Comparison of ENCODE assay signal across 39 cellular contexts in genomic region chr22:50059881-50060262, GRCh38. TPM values are rescaled to one million over a fixed set of nuclear protein-coding genes. Genes with fewer than 3 reads are reported as not detected.
DNase-seq lines count a peak whose midpoint lies in the region; ATAC-seq and TF ChIP-seq lines count a peak whose summit lies in the region.
"Had no signal": no experiment of that assay in that cellular context is flagged by ENCODE, and none has a peak within 500 bp of the region (broad histone marks: within the 10 kb centered on the region; RNA-seq: fewer than 3 reads in every experiment).

No MANE protein-coding gene starts in this region.

- H3K9me3 ChIP-seq in iPS-18c (ENCODE audit: control insufficient read depth, insufficient read depth, low read length) (no peaks in the 10 kb centered on the region), vagina (no peaks in the 10 kb centered on the region)
- H3K9me3 ChIP-seq: gastroesophageal sphincter, left ventricle myocardium inferior, ovary had no signal

- H3K36me3 Mint-ChIP-seq in activated naive CD8-positive, alpha-beta T cell, result no peaks in the 10 kb centered on the region
- no peaks in the 10 kb centered on the region for H3K36me3 Mint-ChIP-seq in activated naive CD8-positive, alpha-beta T cell treated with anti-CD3 and anti-CD28 coated beads for 36 hours
- H3K36me3 Mint-ChIP-seq in nephron progenitor cell (ENCODE audit: low read depth), result no peaks in the 10 kb centered on the region
- H3K36me3 Mint-ChIP-seq: activated CD8-positive, alpha-beta memory T cell treated with anti-CD3 and anti-CD28 coated beads, Interleukin-2, amount 10 ng/mL, durations not matched to agents 7 days and 5 days; stimulated activated naive B cell treated with anti-CD40 and anti-IgM and Interleukin-4, amounts not matched to agents 10 μg/mL and 1 μg/mL and 100 μg/mL, for 72 hours had no signal

- peak overlapping the region; percentile 27 for H3K4me3 Mint-ChIP-seq in activated naive CD8-positive, alpha-beta T cell
- no peak overlapping the region for H3K4me3 Mint-ChIP-seq in activated naive CD8-positive, alpha-beta T cell treated with anti-CD3 and anti-CD28 coated beads for 36 hours
- H3K4me3 Mint-ChIP-seq in nephron progenitor cell, result peak overlapping the region; percentile 76
- H3K4me3 Mint-ChIP-seq: activated CD8-positive, alpha-beta memory T cell treated with anti-CD3 and anti-CD28 coated beads, Interleukin-2, amount 10 ng/mL, durations not matched to agents 7 days and 5 days; activated T-cell treated with anti-CD3 and anti-CD28 coated beads, Interleukin-2, amount 50 U/mL, for 4 hours; stimulated activated naive B cell treated with anti-CD40 and anti-IgM and Interleukin-4, amounts not matched to agents 10 μg/mL and 1 μg/mL and 100 μg/mL, for 72 hours had no signal

- H3K36me3 ChIP-seq in vagina, result no peaks in the 10 kb centered on the region
- H3K36me3 ChIP-seq: gastroesophageal sphincter, left ventricle myocardium inferior, ovary had no signal

- peaks cover 15% of the 10 kb centered on the region for H3K4me1 ChIP-seq in vagina
- H3K4me1 ChIP-seq in foreskin keratinocyte, result no peaks in the 10 kb centered on the region

- no peaks in the 10 kb centered on the region for H3K9me3 Mint-ChIP-seq in activated naive CD8-positive, alpha-beta T cell (ENCODE audit: low read depth)
- H3K9me3 Mint-ChIP-seq in activated naive CD8-positive, alpha-beta T cell treated with anti-CD3 and anti-CD28 coated beads for 36 hours, result no peaks in the 10 kb centered on the region
- no peaks in the 10 kb centered on the region for H3K9me3 Mint-ChIP-seq in nephron progenitor cell
- H3K9me3 Mint-ChIP-seq: activated T-cell treated with anti-CD3 and anti-CD28 coated beads, Interleukin-2, amount 50 U/mL, for 4 hours; stimulated activated naive B cell treated with anti-CD40 and anti-IgM and Interleukin-4, amounts not matched to agents 10 μg/mL and 1 μg/mL and 100 μg/mL, for 72 hours had no signal

- peaks cover 2% of the 10 kb centered on the region for H3K4me1 Mint-ChIP-seq in activated naive CD8-positive, alpha-beta T cell (ENCODE audit: low read depth)
- H3K4me1 Mint-ChIP-seq in activated naive CD8-positive, alpha-beta T cell treated with anti-CD3 and anti-CD28 coated beads for 36 hours, result no peaks in the 10 kb centered on the region
- H3K4me1 Mint-ChIP-seq in nephron progenitor cell, result peaks cover 60% of the 10 kb centered on the region
- H3K4me1 Mint-ChIP-seq: activated CD8-positive, alpha-beta memory T cell treated with anti-CD3 and anti-CD28 coated beads, Interleukin-2, amount 10 ng/mL, durations not matched to agents 7 days and 5 days had no signal

- DNase-seq in activated naive CD8-positive, alpha-beta T cell treated with anti-CD3 and anti-CD28 coated beads for 36 hours, result no peak
- DNase-seq in nephron progenitor cell (no peak), vagina (ENCODE audit: extremely low spot score in 2 of 2) (no peak), foreskin keratinocyte (no peak), NCI-H226 (no peak)
- DNase-seq in effector CD4-positive, alpha-beta T cell, result no peak
- DNase-seq: 8988T; activated CD4-positive, alpha-beta T cell treated with anti-CD3 and anti-CD28 coated beads, Interleukin-2, amount 50 U/mL, for 4 hours; activated CD4-positive, CD25-positive, alpha-beta regulatory T cell; activated CD8-positive, alpha-beta memory T cell treated with anti-CD3 and anti-CD28 coated beads, Interleukin-2, amount 10 ng/mL, durations not matched to agents 7 days and 5 days; activated naive CD4-positive, alpha-beta T cell; activated T-cell treated with anti-CD3 and anti-CD28 coated beads, Interleukin-2, amount 50 U/mL, for 4 hours; central memory CD4-positive, alpha-beta T cell; GOT3; hippocampal formation; left ventricle myocardium inferior; NCI-H1105; NCI-H1930; NCI-H2171 treated with DMSO at 0.1 percent for 48 hours; NCI-H524 treated with DMSO at 0.1 percent for 48 hours; ovary; small intestine; stimulated activated naive B cell treated with anti-CD40 and anti-IgM and Interleukin-4, amounts not matched to agents 10 μg/mL and 1 μg/mL and 100 μg/mL, for 72 hours; substantia nigra had no signal

- H3K27me3 Mint-ChIP-seq in activated naive CD8-positive, alpha-beta T cell, result peaks cover 3% of the 10 kb centered on the region
- H3K27me3 Mint-ChIP-seq in activated naive CD8-positive, alpha-beta T cell treated with anti-CD3 and anti-CD28 coated beads for 36 hours, result peaks cover 50% of the 10 kb centered on the region
- peaks cover 13% of the 10 kb centered on the region for H3K27me3 Mint-ChIP-seq in nephron progenitor cell (ENCODE audit: low read depth, poor library complexity)

- no peak overlapping the region for H3K27ac Mint-ChIP-seq in activated naive CD8-positive, alpha-beta T cell
- no peak overlapping the region for H3K27ac Mint-ChIP-seq in activated naive CD8-positive, alpha-beta T cell treated with anti-CD3 and anti-CD28 coated beads for 36 hours
- peak overlapping the region; percentile 90 for H3K27ac Mint-ChIP-seq in nephron progenitor cell
- H3K27ac Mint-ChIP-seq: activated CD8-positive, alpha-beta memory T cell treated with anti-CD3 and anti-CD28 coated beads, Interleukin-2, amount 10 ng/mL, durations not matched to agents 7 days and 5 days; stimulated activated naive B cell treated with anti-CD40 and anti-IgM and Interleukin-4, amounts not matched to agents 10 μg/mL and 1 μg/mL and 100 μg/mL, for 72 hours had no signal

- ATAC-seq in foreskin keratinocyte, result no peak
- ATAC-seq: activated CD8-positive, alpha-beta memory T cell treated with anti-CD3 and anti-CD28 coated beads, Interleukin-2, amount 10 ng/mL, durations not matched to agents 7 days and 5 days; activated T-cell treated with anti-CD3 and anti-CD28 coated beads, Interleukin-2, amount 50 U/mL, for 4 hours; gastroesophageal sphincter; stimulated activated naive B cell treated with anti-CD40 and anti-IgM and Interleukin-4, amounts not matched to agents 10 μg/mL and 1 μg/mL and 100 μg/mL, for 72 hours had no signal

- H3K4me3 ChIP-seq in iPS-18c (ENCODE audit: insufficient read depth, low read depth, low read length), result 0 out of 2 replicates have a peak overlapping the region, but pooled peaks have one; percentile 24
- H3K4me3 ChIP-seq in vagina, result no peak overlapping the region
- H3K4me3 ChIP-seq: gastroesophageal sphincter, K562, ovary had no signal

- intact Hi-C loops in vagina (cut with DNase I), result no loop called here

- no peak for TF ChIP-seq POLR2A in vagina (IDR thresholded peaks at IDR 0.05)

- H3K27me3 ChIP-seq in vagina (no peaks in the 10 kb centered on the region), foreskin keratinocyte (peaks cover 28% of the 10 kb centered on the region)
- H3K27me3 ChIP-seq: ovary had no signal

- TF ChIP-seq CTCF in nephron progenitor cell (IDR thresholded peaks at IDR 0.05), result no peak
- no peak for TF ChIP-seq CTCF in vagina (IDR thresholded peaks at IDR 0.05)
- TF ChIP-seq CTCF in foreskin keratinocyte (conservative IDR thresholded peaks at IDR 0.05), result no peak

- H3K27ac ChIP-seq in vagina (peak overlapping the region; percentile 77), foreskin keratinocyte (no peak overlapping the region)
- H3K27ac ChIP-seq: gastroesophageal sphincter, left ventricle myocardium inferior, ovary, SK-N-MC had no signal

RNA-seq across cellular contexts. Expression of gene TTLL8, which starts 1.8 kb away (rescaled TPM):
- total RNA-seq in activated naive CD8-positive, alpha-beta T cell treated with anti-CD3 and anti-CD28 coated beads for 36 hours, result not detected
- total RNA-seq in vagina (not detected), foreskin keratinocyte (not detected in 2 replicates)
- not detected in 2 replicates for polyA plus RNA-seq in foreskin keratinocyte
- total RNA-seq: activated CD8-positive, alpha-beta memory T cell treated with anti-CD3 and anti-CD28 coated beads, Interleukin-2, amount 10 ng/mL, durations not matched to agents 7 days and 5 days; activated T-cell treated with anti-CD3 and anti-CD28 coated beads, Interleukin-2, amount 50 U/mL, for 4 hours; Daoy; dermis microvascular lymphatic vessel endothelial cell; fibroblast of lung; gastroesophageal sphincter; HT1080; K562; left ventricle myocardium inferior; M059J; mesenteric fat pad; myocyte; ovary; T-helper 1 cell treated with Interleukin-12 subunit alpha and Interleukin-12 subunit beta and Interleukin-4 antibody, amounts not matched to agents 30 ng/mL and 1 ng/mL, for 36 hours; ureter had no signal
- polyA plus RNA-seq: adipose tissue, fibroblast of lung, K562, ovary, small intestine had no signal

RNA-seq across cellular contexts. Expression of gene MLC1, which starts 25.4 kb away (rescaled TPM):
- 1 to 10 TPM; 1.5 to 2.1 TPM for total RNA-seq in activated naive CD8-positive, alpha-beta T cell treated with anti-CD3 and anti-CD28 coated beads for 36 hours
- total RNA-seq in vagina, result 29.2 TPM
- total RNA-seq in foreskin keratinocyte, result not detected in 2 replicates
- not detected in 2 replicates for polyA plus RNA-seq in foreskin keratinocyte
- total RNA-seq: Daoy, dermis microvascular lymphatic vessel endothelial cell, myocyte had no signal
- polyA plus RNA-seq: fibroblast of lung had no signal

RNA-seq across cellular contexts. Expression of gene MOV10L1, which starts 29.9 kb away (rescaled TPM):
- total RNA-seq in activated naive CD8-positive, alpha-beta T cell treated with anti-CD3 and anti-CD28 coated beads for 36 hours, result under 1 TPM; 0.14 to 0.23 TPM
- total RNA-seq in vagina, result 0.98 TPM
- total RNA-seq in foreskin keratinocyte, result 0.14 and 0.18 TPM in 2 replicates
- polyA plus RNA-seq in foreskin keratinocyte, result 0.08 TPM in 1 of 2 replicates, not detected in the other
- total RNA-seq: activated T-cell treated with anti-CD3 and anti-CD28 coated beads, Interleukin-2, amount 50 U/mL, for 4 hours; HT1080; T-helper 1 cell treated with Interleukin-12 subunit alpha and Interleukin-12 subunit beta and Interleukin-4 antibody, amounts not matched to agents 30 ng/mL and 1 ng/mL, for 36 hours had no signal

RNA-seq across cellular contexts. Expression of gene IL17REL, which starts 47.3 kb away (rescaled TPM):
- total RNA-seq in activated naive CD8-positive, alpha-beta T cell treated with anti-CD3 and anti-CD28 coated beads for 36 hours, result not detected
- not detected for total RNA-seq in vagina
- not detected in 2 replicates for total RNA-seq in foreskin keratinocyte
- not detected in 2 replicates for polyA plus RNA-seq in foreskin keratinocyte
- total RNA-seq: Daoy; dermis microvascular lymphatic vessel endothelial cell; gastroesophageal sphincter; HT1080; left ventricle myocardium inferior; M059J; mesenteric fat pad; myocyte; T-helper 1 cell treated with Interleukin-12 subunit alpha and Interleukin-12 subunit beta and Interleukin-4 antibody, amounts not matched to agents 30 ng/mL and 1 ng/mL, for 36 hours; ureter had no signal
- polyA plus RNA-seq: fibroblast of lung had no signal
